2 cellular contexts compared by ENCODE assay signal in genomic region chr9:104368318-104368717, GRCh38.
DNase-seq lines count a peak whose midpoint lies in the region; ATAC-seq, FAIRE-seq and TF ChIP-seq lines count a peak whose summit lies in the region.
"Not testable (repeated sequence)": the region's sequence is repeated elsewhere in the genome, so short reads cannot be mapped to it uniquely, and the experiment has no call there.

No MANE protein-coding gene starts in this region.

- POLR2A ChIA-PET in A549 (lab: Yijun Ruan, JAX); HEK293 (lab: Yijun Ruan, JAX): not testable (repeated sequence)

- not testable (repeated sequence) for TF ChIP-seq EP300 in A549 (IDR thresholded peaks at IDR 0.05)

- WGBS in A549 (ENCODE audit: missing lambda C conversion rate): 52% methylated on average over 3 of the region's 3 CpGs

- not testable (repeated sequence) for TF ChIP-seq CTCF in A549 (IDR thresholded peaks at IDR 0.05); HEK293 (tag by site-specific recombination; IDR thresholded peaks at IDR 0.05)

- H3K4me2 ChIP-seq in A549: not testable (repeated sequence)

- not testable (repeated sequence) for H3K9me3 ChIP-seq in A549; HEK293 (ENCODE audit: control insufficient read depth, insufficient read depth, low read depth, low read length)

- H3K36me3 ChIP-seq in HEK293 (ENCODE audit: control insufficient read depth in 2 of 2, insufficient read depth in 1 of 2, low read length in 2 of 2): not testable (repeated sequence)

- not testable (repeated sequence) for ATAC-seq in A549

- CTCF ChIA-PET in A549 (lab: Yijun Ruan, JAX); HEK293 (lab: Yijun Ruan, JAX): not testable (repeated sequence)

- TF ChIP-seq RAD21 in A549 (conservative IDR thresholded peaks at IDR 0.05 in 1 of 2, IDR thresholded peaks at IDR 0.05 in 1 of 2): not testable (repeated sequence)

- not testable (repeated sequence) for TF ChIP-seq POLR2A in A549 (IDR thresholded peaks at IDR 0.05; ENCODE audit: low read length)

- not testable (repeated sequence) for DNase-seq in A549 (ENCODE audit: low read depth in 1 of 2, low spot score in 1 of 2)

- H3K27ac ChIP-seq in A549; HEK293 (ENCODE audit: extremely low read depth, low read depth, low read length): not testable (repeated sequence)

- H3K4me1 ChIP-seq in A549; HEK293 (ENCODE audit: control insufficient read depth, insufficient read depth, low read length): not testable (repeated sequence)

- H3K4me3 ChIP-seq in A549; HEK293 (ENCODE audit: low read depth, low read length): not testable (repeated sequence)

- FAIRE-seq in A549 (lab: Jason Lieb, UNC): not testable (repeated sequence)

TF ChIP-seq in A549, 52 proteins besides CTCF, POLR2A, EP300 and RAD21:
- peak; percentile 57 for TF ChIP-seq ZC3H11A (IDR thresholded peaks at IDR 0.05)

TF ChIP-seq in HEK293, 187 proteins besides CTCF, POLR2A, EP300 and RAD21:
- TF ChIP-seq ZNF140 (tag by site-specific recombination; IDR thresholded peaks at IDR 0.05) (0 out of 2 replicates have a peak, but pooled peaks have one; percentile 26), ZFP37 (tag by site-specific recombination; IDR thresholded peaks at IDR 0.05) (0 out of 2 replicates have a peak, but pooled peaks have one; percentile 44), ZNF654 (tag by site-specific recombination; IDR thresholded peaks at IDR 0.05; ENCODE audit: low read depth) (peak; percentile 15), ZNF394 (tag by site-specific recombination; IDR thresholded peaks at IDR 0.05; ENCODE audit: borderline replicate concordance) (peak; percentile 69; the same call in 1 of the 2 replicates), ZNF623 (tag by site-specific recombination; IDR thresholded peaks at IDR 0.05) (peak; percentile 34; the same call in 1 of the 2 replicates), ZNF266 (tag by site-specific recombination; IDR thresholded peaks at IDR 0.05; ENCODE audit: low read depth) (0 out of 2 replicates have a peak, but pooled peaks have one; percentile 25), ZBTB8A (tag by site-specific recombination; IDR thresholded peaks at IDR 0.05) (0 out of 2 replicates have a peak, but pooled peaks have one; percentile 20), ZNF555 (tag by site-specific recombination; conservative IDR thresholded peaks at IDR 0.05) (peak; percentile 44), ZNF426 (tag by site-specific recombination; IDR thresholded peaks at IDR 0.05) (peak; percentile 56), REST (tag by site-specific recombination; IDR thresholded peaks at IDR 0.05) (peak; percentile 18; the same call in 1 of the 2 replicates)
- TF ChIP-seq, protein P1, sequence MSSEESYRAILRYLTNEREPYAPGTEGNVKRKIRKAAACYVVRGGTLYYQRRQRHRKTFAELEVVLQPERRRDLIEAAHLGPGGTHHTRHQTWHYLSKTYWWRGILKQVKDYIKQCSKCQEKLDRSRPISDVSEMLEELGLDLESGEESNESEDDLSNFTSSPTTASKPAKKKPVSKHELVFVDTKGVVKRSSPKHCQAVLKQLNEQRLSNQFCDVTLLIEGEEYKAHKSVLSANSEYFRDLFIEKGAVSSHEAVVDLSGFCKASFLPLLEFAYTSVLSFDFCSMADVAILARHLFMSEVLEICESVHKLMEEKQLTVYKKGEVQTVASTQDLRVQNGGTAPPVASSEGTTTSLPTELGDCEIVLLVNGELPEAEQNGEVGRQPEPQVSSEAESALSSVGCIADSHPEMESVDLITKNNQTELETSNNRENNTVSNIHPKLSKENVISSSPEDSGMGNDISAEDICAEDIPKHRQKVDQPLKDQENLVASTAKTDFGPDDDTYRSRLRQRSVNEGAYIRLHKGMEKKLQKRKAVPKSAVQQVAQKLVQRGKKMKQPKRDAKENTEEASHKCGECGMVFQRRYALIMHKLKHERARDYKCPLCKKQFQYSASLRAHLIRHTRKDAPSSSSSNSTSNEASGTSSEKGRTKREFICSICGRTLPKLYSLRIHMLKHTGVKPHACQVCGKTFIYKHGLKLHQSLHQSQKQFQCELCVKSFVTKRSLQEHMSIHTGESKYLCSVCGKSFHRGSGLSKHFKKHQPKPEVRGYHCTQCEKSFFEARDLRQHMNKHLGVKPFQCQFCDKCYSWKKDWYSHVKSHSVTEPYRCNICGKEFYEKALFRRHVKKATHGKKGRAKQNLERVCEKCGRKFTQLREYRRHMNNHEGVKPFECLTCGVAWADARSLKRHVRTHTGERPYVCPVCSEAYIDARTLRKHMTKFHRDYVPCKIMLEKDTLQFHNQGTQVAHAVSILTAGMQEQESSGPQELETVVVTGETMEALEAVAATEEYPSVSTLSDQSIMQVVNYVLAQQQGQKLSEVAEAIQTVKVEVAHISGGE (tag by site-specific recombination; conservative IDR thresholded peaks at IDR 0.05; ENCODE audit: low read depth): peak; percentile 65
- TF ChIP-seq, protein P2, sequence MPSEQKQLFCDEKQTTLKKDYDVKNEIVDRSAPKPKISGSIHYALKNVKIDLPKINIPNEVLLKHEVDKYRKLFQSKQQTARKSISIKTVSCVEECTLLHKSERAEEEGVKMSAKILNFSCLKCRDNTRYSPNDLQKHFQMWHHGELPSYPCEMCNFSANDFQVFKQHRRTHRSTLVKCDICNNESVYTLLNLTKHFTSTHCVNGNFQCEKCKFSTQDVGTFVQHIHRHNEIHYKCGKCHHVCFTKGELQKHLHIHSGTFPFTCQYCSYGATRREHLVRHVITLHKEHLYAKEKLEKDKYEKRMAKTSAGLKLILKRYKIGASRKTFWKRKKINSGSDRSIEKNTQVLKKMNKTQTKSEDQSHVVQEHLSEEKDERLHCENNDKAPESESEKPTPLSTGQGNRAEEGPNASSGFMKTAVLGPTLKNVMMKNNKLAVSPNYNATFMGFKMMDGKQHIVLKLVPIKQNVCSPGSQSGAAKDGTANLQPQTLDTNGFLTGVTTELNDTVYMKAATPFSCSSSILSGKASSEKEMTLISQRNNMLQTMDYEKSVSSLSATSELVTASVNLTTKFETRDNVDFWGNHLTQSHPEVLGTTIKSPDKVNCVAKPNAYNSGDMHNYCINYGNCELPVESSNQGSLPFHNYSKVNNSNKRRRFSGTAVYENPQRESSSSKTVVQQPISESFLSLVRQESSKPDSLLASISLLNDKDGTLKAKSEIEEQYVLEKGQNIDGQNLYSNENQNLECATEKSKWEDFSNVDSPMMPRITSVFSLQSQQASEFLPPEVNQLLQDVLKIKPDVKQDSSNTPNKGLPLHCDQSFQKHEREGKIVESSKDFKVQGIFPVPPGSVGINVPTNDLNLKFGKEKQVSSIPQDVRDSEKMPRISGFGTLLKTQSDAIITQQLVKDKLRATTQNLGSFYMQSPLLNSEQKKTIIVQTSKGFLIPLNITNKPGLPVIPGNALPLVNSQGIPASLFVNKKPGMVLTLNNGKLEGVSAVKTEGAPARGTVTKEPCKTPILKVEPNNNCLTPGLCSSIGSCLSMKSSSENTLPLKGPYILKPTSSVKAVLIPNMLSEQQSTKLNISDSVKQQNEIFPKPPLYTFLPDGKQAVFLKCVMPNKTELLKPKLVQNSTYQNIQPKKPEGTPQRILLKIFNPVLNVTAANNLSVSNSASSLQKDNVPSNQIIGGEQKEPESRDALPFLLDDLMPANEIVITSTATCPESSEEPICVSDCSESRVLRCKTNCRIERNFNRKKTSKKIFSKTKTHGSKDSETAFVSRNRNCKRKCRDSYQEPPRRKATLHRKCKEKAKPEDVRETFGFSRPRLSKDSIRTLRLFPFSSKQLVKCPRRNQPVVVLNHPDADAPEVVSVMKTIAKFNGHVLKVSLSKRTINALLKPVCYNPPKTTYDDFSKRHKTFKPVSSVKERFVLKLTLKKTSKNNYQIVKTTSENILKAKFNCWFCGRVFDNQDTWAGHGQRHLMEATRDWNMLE (tag by site-specific recombination; conservative IDR thresholded peaks at IDR 0.05; ENCODE audit: low read depth): peak; percentile 55; the same call in 1 of the 2 replicates
